ENCODE assay signal across 1 cellular context in genomic region chr15:78754637-78755280, GRCh38. TPM values are rescaled to one million over a fixed set of nuclear protein-coding genes. Genes with fewer than 3 reads are reported as not detected.
"Had no signal": no experiment of that assay in that cellular context is flagged by ENCODE, and none has a peak within 500 bp of the region (broad histone marks: within the 10 kb centered on the region; RNA-seq: fewer than 3 reads in every experiment).

No MANE protein-coding gene starts in this region.

RNA-seq across cellular contexts. Expression of gene ADAMTS7, which starts 56.5 kb away (rescaled TPM):
- total RNA-seq: activated CD8-positive, alpha-beta T cell treated with anti-CD3 and anti-CD28 coated beads, Interleukin-2, amount 10 ng/mL, durations not matched to agents 7 days and 5 days had no signal
